Comparison of ENCODE assay signal across 1 cellular context in the genomic region with DNA sequence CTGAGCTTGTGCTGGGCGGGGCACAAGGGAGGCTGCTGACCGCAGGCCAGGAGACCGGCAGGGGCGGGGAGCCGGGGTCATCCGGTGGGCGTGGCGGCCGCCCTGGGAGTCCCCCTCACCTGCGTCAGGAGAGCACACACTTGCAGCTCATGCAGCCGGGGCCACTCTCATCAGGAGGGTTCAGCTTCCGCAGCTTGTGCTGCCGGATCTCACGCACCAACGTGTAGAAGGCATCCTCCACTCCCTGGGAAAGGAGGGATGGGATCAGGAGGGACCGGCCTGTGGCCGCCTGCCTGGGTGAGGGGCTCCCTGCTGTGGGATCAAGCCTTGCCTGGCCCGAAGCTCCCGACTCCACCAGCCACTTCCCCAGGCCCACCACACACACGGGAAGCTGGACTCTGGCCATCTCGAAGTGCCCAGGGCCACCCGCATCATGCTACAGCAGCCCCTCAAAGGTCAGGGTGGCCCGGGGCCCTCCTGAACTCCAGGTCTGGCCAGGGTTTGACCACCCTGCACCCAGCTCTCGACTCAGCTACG.
TF ChIP-seq lines count a peak whose summit lies in the region.

No MANE protein-coding gene starts in this region.

TF ChIP-seq in HEK293, 187 proteins besides CTCF, POLR2A, EP300 and RAD21:
- TF ChIP-seq ZNF366 (tag by site-specific recombination; conservative IDR thresholded peaks at IDR 0.05), result 0 out of 2 replicates have a peak, but pooled peaks have one; percentile 17
- TF ChIP-seq ZNF600 (tag by site-specific recombination; IDR thresholded peaks at IDR 0.05), result no peak
